ENCODE assay signal across 18 cellular contexts in genomic region chr6:32815115-32815514, GRCh38. TPM values are rescaled to one million over a fixed set of nuclear protein-coding genes. Genes with fewer than 3 reads are reported as not detected.
DNase-seq lines count a peak whose midpoint lies in the region; ATAC-seq, FAIRE-seq and TF ChIP-seq lines count a peak whose summit lies in the region.
"Had no signal": no experiment of that assay in that cellular context is flagged by ENCODE, and none has a peak within 500 bp of the region (broad histone marks: within the 10 kb centered on the region; RNA-seq: fewer than 3 reads in every experiment).

No MANE protein-coding gene starts in this region.

- FAIRE-seq in GM18507 (lab: Jason Lieb, UNC), result peak; percentile 75
- FAIRE-seq: TTC549 had no signal

- H3K27ac Mint-ChIP-seq in activated naive CD8-positive, alpha-beta T cell treated with anti-CD3 and anti-CD28 coated beads, Interleukin-2, amount 50 U/mL, for 24 hours, result peak overlapping the region; percentile 64
- H3K27ac Mint-ChIP-seq in stimulated activated effector memory CD8-positive, alpha-beta T cell treated with anti-CD3 and anti-CD28 coated beads, Interleukin-12 subunit alpha, Interleukin-12 subunit beta, amount 100 ng/mL, for 72 hours, result peak overlapping the region; percentile 70
- H3K27ac Mint-ChIP-seq in activated CD8-positive, alpha-beta T cell treated with anti-CD3 and anti-CD28 coated beads for 36 hours, result no peak overlapping the region
- H3K27ac Mint-ChIP-seq: GM23338 had no signal

- POLR2A ChIA-PET in activated CD8-positive, alpha-beta T cell treated with anti-CD3 and anti-CD28 coated beads for 36 hours (lab: Charles Lee), result no interaction called here

- peak overlapping the region; percentile 50 for H3K4me3 Mint-ChIP-seq in activated naive CD8-positive, alpha-beta T cell treated with anti-CD3 and anti-CD28 coated beads, Interleukin-2, amount 50 U/mL, for 24 hours
- no peak overlapping the region for H3K4me3 Mint-ChIP-seq in stimulated activated effector memory CD8-positive, alpha-beta T cell treated with anti-CD3 and anti-CD28 coated beads, Interleukin-12 subunit alpha, Interleukin-12 subunit beta, amount 100 ng/mL, for 72 hours
- H3K4me3 Mint-ChIP-seq in activated CD8-positive, alpha-beta T cell treated with anti-CD3 and anti-CD28 coated beads for 36 hours, result no peak overlapping the region
- H3K4me3 Mint-ChIP-seq: GM23338 had no signal

- peaks cover 3% of the 10 kb centered on the region for H3K27me3 Mint-ChIP-seq in activated naive CD8-positive, alpha-beta T cell treated with anti-CD3 and anti-CD28 coated beads, Interleukin-2, amount 50 U/mL, for 24 hours
- no peaks in the 10 kb centered on the region for H3K27me3 Mint-ChIP-seq in activated CD8-positive, alpha-beta T cell treated with anti-CD3 and anti-CD28 coated beads for 36 hours

- CTCF ChIA-PET in activated CD8-positive, alpha-beta T cell treated with anti-CD3 and anti-CD28 coated beads for 36 hours (lab: Charles Lee), result no interaction called here

- TF ChIP-seq CTCF in activated CD8-positive, alpha-beta T cell treated with anti-CD3 and anti-CD28 coated beads for 36 hours (IDR thresholded peaks at IDR 0.05), result no peak

- no peak for TF ChIP-seq POLR2A in GM18505 (IDR thresholded peaks at IDR 0.05; ENCODE audit: borderline replicate concordance, extremely low read depth, insufficient read depth, insufficient read length)

- H3K9me3 Mint-ChIP-seq in activated naive CD8-positive, alpha-beta T cell treated with anti-CD3 and anti-CD28 coated beads, Interleukin-2, amount 50 U/mL, for 24 hours, result no peaks in the 10 kb centered on the region
- H3K9me3 Mint-ChIP-seq in stimulated activated effector memory CD8-positive, alpha-beta T cell treated with anti-CD3 and anti-CD28 coated beads, Interleukin-12 subunit alpha, Interleukin-12 subunit beta, amount 100 ng/mL, for 72 hours, result no peaks in the 10 kb centered on the region
- no peaks in the 10 kb centered on the region for H3K9me3 Mint-ChIP-seq in activated CD8-positive, alpha-beta T cell treated with anti-CD3 and anti-CD28 coated beads for 36 hours
- H3K9me3 Mint-ChIP-seq: GM23338 had no signal

- no peak for DNase-seq in GM18507 (ENCODE audit: extremely low spot score, insufficient read length, low read depth)
- DNase-seq in activated naive CD8-positive, alpha-beta T cell treated with anti-CD3 and anti-CD28 coated beads, Interleukin-2, amount 50 U/mL, for 24 hours, result no peak
- peak; percentile 17 for DNase-seq in glomerular visceral epithelial cell (ENCODE audit: extremely low spot score)
- DNase-seq in stimulated activated effector memory CD8-positive, alpha-beta T cell treated with anti-CD3 and anti-CD28 coated beads, Interleukin-12 subunit alpha, Interleukin-12 subunit beta, amount 100 ng/mL, for 72 hours (ENCODE audit: low spot score in 2 of 2), result no peak
- DNase-seq in superior temporal gyrus (ENCODE audit: extremely low spot score), result no peak
- no peak for DNase-seq in activated CD8-positive, alpha-beta T cell treated with anti-CD3 and anti-CD28 coated beads for 36 hours
- DNase-seq: activated CD4-positive, alpha-beta T cell treated with anti-CD3 and anti-CD28 coated beads, Interleukin-2, amount 50 U/mL, for 48 hours; activated T-cell treated with anti-CD3 and anti-CD28 coated beads, Interleukin-2, amount 50 U/mL, for 48 hours; cerebellar nuclear complex; heart left ventricle; NCI-H187; NCI-H446; ovary; SK-N-SH had no signal

- peaks cover 23% of the 10 kb centered on the region for H3K4me1 Mint-ChIP-seq in activated naive CD8-positive, alpha-beta T cell treated with anti-CD3 and anti-CD28 coated beads, Interleukin-2, amount 50 U/mL, for 24 hours
- H3K4me1 Mint-ChIP-seq in stimulated activated effector memory CD8-positive, alpha-beta T cell treated with anti-CD3 and anti-CD28 coated beads, Interleukin-12 subunit alpha, Interleukin-12 subunit beta, amount 100 ng/mL, for 72 hours, result peaks cover 5% of the 10 kb centered on the region
- peaks cover 11% of the 10 kb centered on the region for H3K4me1 Mint-ChIP-seq in activated CD8-positive, alpha-beta T cell treated with anti-CD3 and anti-CD28 coated beads for 36 hours (ENCODE audit: low read depth)
- H3K4me1 Mint-ChIP-seq: GM23338 had no signal

- intact Hi-C loops in activated CD8-positive, alpha-beta T cell treated with anti-CD3 and anti-CD28 coated beads for 36 hours (cut with micrococcal nuclease), result no loop called here

- no peak for ATAC-seq in activated naive CD8-positive, alpha-beta T cell treated with anti-CD3 and anti-CD28 coated beads, Interleukin-2, amount 50 U/mL, for 24 hours
- ATAC-seq in stimulated activated effector memory CD8-positive, alpha-beta T cell treated with anti-CD3 and anti-CD28 coated beads, Interleukin-12 subunit alpha, Interleukin-12 subunit beta, amount 100 ng/mL, for 72 hours, result no peak
- no peak for ATAC-seq in GM18505 (IDR thresholded peaks at IDR 0.05; ENCODE audit: unreplicated experiment)
- no peak for ATAC-seq in activated CD8-positive, alpha-beta T cell treated with anti-CD3 and anti-CD28 coated beads for 36 hours
- ATAC-seq: GM23338 had no signal

- peaks cover 4% of the 10 kb centered on the region for H3K36me3 Mint-ChIP-seq in activated naive CD8-positive, alpha-beta T cell treated with anti-CD3 and anti-CD28 coated beads, Interleukin-2, amount 50 U/mL, for 24 hours (ENCODE audit: low read depth)
- peaks cover 17% of the 10 kb centered on the region for H3K36me3 Mint-ChIP-seq in stimulated activated effector memory CD8-positive, alpha-beta T cell treated with anti-CD3 and anti-CD28 coated beads, Interleukin-12 subunit alpha, Interleukin-12 subunit beta, amount 100 ng/mL, for 72 hours
- peaks cover 38% of the 10 kb centered on the region for H3K36me3 Mint-ChIP-seq in activated CD8-positive, alpha-beta T cell treated with anti-CD3 and anti-CD28 coated beads for 36 hours (ENCODE audit: low read depth)

RNA-seq across cellular contexts. Expression of gene HLA-DOB, which starts 1.7 kb away (rescaled TPM):
- 10 to 100 TPM; 10.2 to 11.6 TPM for total RNA-seq in activated CD8-positive, alpha-beta T cell treated with anti-CD3 and anti-CD28 coated beads for 36 hours
- total RNA-seq: GM23338, kidney epithelial cell had no signal

RNA-seq across cellular contexts. Expression of gene TAP2, which starts 23.4 kb away (rescaled TPM):
- 100 to 1,000 TPM; 110 to 113 TPM for total RNA-seq in activated CD8-positive, alpha-beta T cell treated with anti-CD3 and anti-CD28 coated beads for 36 hours

RNA-seq across cellular contexts. Expression of gene PSMB8, which starts 28.7 kb away (rescaled TPM):
- total RNA-seq in activated CD8-positive, alpha-beta T cell treated with anti-CD3 and anti-CD28 coated beads for 36 hours, result 100 to 1,000 TPM; 370 to 371 TPM

RNA-seq across cellular contexts. Expression of gene TAP1, which starts 38.4 kb away (rescaled TPM):
- 100 to 1,000 TPM; 210 to 211 TPM for total RNA-seq in activated CD8-positive, alpha-beta T cell treated with anti-CD3 and anti-CD28 coated beads for 36 hours

RNA-seq across cellular contexts. Expression of gene PSMB9, which starts 38.9 kb away (rescaled TPM):
- 100 to 1,000 TPM; 219 to 229 TPM for total RNA-seq in activated CD8-positive, alpha-beta T cell treated with anti-CD3 and anti-CD28 coated beads for 36 hours
